8 cellular contexts compared by ENCODE assay signal in the genomic region with DNA sequence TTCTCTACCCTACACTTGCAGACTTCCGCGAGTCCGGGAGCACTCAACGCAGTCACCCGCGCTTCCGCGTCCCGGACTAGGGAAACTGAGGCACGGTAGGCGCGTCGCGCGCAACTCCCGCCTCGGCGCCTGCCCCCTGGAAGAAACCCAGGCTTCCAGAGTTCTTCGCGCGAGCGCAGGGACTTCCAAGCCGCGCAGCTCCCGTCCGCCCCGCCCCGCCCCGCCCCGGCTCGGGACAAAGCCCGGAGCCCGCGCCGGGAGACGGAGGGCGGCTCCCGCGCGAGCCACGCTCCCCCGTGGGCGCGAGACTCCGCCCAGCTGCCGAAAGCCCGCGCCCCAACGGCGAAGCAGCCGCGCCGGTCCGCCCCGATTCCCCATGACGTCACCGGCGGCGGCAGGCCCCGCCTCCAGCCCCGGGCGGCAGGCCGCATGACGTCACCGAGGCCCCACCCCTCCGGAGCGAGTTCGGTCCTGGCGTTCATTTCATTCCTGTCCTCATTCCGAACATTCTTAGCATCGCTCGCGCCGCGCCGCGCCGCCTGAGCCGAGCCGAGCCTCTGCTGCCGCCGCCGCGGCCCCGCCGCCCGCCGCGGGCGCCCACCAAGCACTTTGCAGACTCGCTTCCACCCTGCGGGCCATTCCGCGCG. TPM values are rescaled to one million over a fixed set of nuclear protein-coding genes. Genes with fewer than 3 reads are reported as not detected.
DNase-seq lines count a peak whose midpoint lies in the region; ATAC-seq and TF ChIP-seq lines count a peak whose summit lies in the region.

A gene (plus strand): TSS at position 498 of the 647 bp plus-strand sequence.

- DNase-seq in ACHN (peak; percentile 91), NCI-H526 treated with DMSO at 0.1 percent for 48 hours (lab: John Stamatoyannopoulos, UW) (peak; percentile 83), lung (ENCODE audit: low spot score) (peak; percentile 95)
- DNase-seq in activated CD8-positive, alpha-beta memory T cell treated with anti-CD3 and anti-CD28 coated beads for 48 hours (ENCODE audit: low read depth in 2 of 3, low spot score in 2 of 3), result peak; percentile 68 to 82 (median 74)
- peak; percentile 69 for DNase-seq in effector CD8-positive, alpha-beta T cell (lab: John Stamatoyannopoulos, UW)
- peak; percentile 84 for DNase-seq in stimulated activated CD4-positive, alpha-beta T cell treated with anti-CD3 and anti-CD28 coated beads, Interleukin-4, amount 100 ng/mL, for 48 hours (ENCODE audit: low read depth in 2 of 2)

- H3K4me1 ChIP-seq in lung (ENCODE audit: control insufficient read depth in 2 of 2, insufficient read depth in 2 of 2, low read length in 2 of 2), result peaks cover 0 to 9% of the 10 kb centered on the region in 2 donors

- in situ Hi-C loops in ACHN (cut with HindIII; ENCODE audit: low pct_ligation_motif_present, low pct_unique_long_range_greater_than_20kb, low sequenced_read_pairs), result no loop called here

- peak; percentile 76 for ATAC-seq in GM19043 (IDR thresholded peaks at IDR 0.05; ENCODE audit: low read depth, unreplicated experiment)
- peak; percentile 85 for ATAC-seq in HG03439 (IDR thresholded peaks at IDR 0.05; ENCODE audit: unreplicated experiment)
- peak; percentile 96 for ATAC-seq in lung (ENCODE audit: insufficient read depth, low FRiP score)

- TF ChIP-seq CTCF in lung (IDR thresholded peaks at IDR 0.05; ENCODE audit: control extremely low read depth, extremely low read depth), result no peak

- no peaks in the 10 kb centered on the region for H3K27me3 ChIP-seq in lung (ENCODE audit: control insufficient read depth, insufficient read depth)

- WGBS in lung, 2 donors, result 0 to 1% methylated on average over 63 to 95 of the region's 95 CpGs

- peak within 1 kb of the TSS; percentile 95 to 97 for H3K27ac ChIP-seq in lung (ENCODE audit: low read depth in 1 of 2, low read length in 1 of 2)

- H3K4me3 ChIP-seq in lung, result peak within 1 kb of the TSS; percentile 76

- H3K36me3 ChIP-seq in lung (ENCODE audit: control insufficient read depth in 2 of 2, insufficient read depth in 2 of 2, low read length in 2 of 2), result no peaks in the 10 kb centered on the region

- H3K9me3 ChIP-seq in lung (ENCODE audit: control insufficient read depth in 2 of 2, insufficient read depth in 1 of 2, low read length in 1 of 2), result no peaks in the 10 kb centered on the region

RNA-seq across cellular contexts. Expression of the gene that starts here (rescaled TPM):
- 100 to 1,000 TPM in 1 of 2 donors, 10 to 100 TPM in 1; 65.3 to 141 TPM for total RNA-seq in lung
- 10 to 100 TPM in 1 of 2 donors, 1 to 10 TPM in 1; 7.7 to 12.3 TPM for polyA plus RNA-seq in lung

Comparison
In these comparisons a context has a peak if more than half of its experiments do, and no peak if none do; other contexts are left out.
1. Peak in every context shown above with its lines: DNase-seq, ATAC-seq, H3K4me3 ChIP-seq and H3K27ac ChIP-seq.